Comparison of ENCODE assay signal across 8 cellular contexts in genomic region chr5:56814963-56815656, GRCh38. TPM values are rescaled to one million over a fixed set of nuclear protein-coding genes. Genes with fewer than 3 reads are reported as not detected.
DNase-seq lines count a peak whose midpoint lies in the region; ATAC-seq and TF ChIP-seq lines count a peak whose summit lies in the region.

TSS of gene MAP3K1 (plus strand) at chr5:56815549. CDS start at chr5:56815574, 25 bp downstream.

- CTCF ChIA-PET in AG04450 (lab: Charles Lee) = no interaction called here

- H3K27me3 ChIP-seq in AG04450 (ENCODE audit: control insufficient read depth, insufficient read depth, low read length) (peaks cover 2% of the 10 kb centered on the region), right lobe of liver (no peaks in the 10 kb centered on the region)

- WGBS in right lobe of liver (ENCODE audit: insufficient coverage, low coverage, low lambda C conversion rate, missing lambda C conversion rate) = 1% methylated on average over 20 of the region's 87 CpGs

- no peaks in the 10 kb centered on the region for H3K36me3 ChIP-seq in right lobe of liver

- peak; percentile 60 for TF ChIP-seq POLR2A in right lobe of liver (IDR thresholded peaks at IDR 0.05)

- TF ChIP-seq CTCF in AG04450 (IDR thresholded peaks at IDR 0.05; ENCODE audit: low read depth, low read length) (no peak), right lobe of liver (IDR thresholded peaks at IDR 0.05) (peak in 1 of 4 donors; percentile 15)

- no peaks in the 10 kb centered on the region; the same call in 1 of the 2 replicates for H3K9me3 ChIP-seq in AG04450 (ENCODE audit: control insufficient read depth, insufficient read depth, low read length)
- H3K9me3 ChIP-seq in right lobe of liver = no peaks in the 10 kb centered on the region

- H3K4me3 ChIP-seq in AG04450 (ENCODE audit: low read depth, low read length) (peak within 1 kb of the TSS; percentile 76), right lobe of liver (peak within 1 kb of the TSS; percentile 54 to 81 (median 78))

- intact Hi-C loops in right lobe of liver (cut with DNase I) = no loop called here

- peaks cover 0 to 19% (median 5%) of the 10 kb centered on the region in 4 donors for H3K4me1 ChIP-seq in right lobe of liver

- DNase-seq in AG04450 (ENCODE audit: low read depth, low spot score) (no peak), NCI-H460 (ENCODE audit: extremely low read depth, low read depth) (peak; percentile 58), dermis microvascular lymphatic vessel endothelial cell (ENCODE audit: low read depth in 2 of 2) (peak; percentile 54 to 79), right lobe of liver (peak; percentile 92 to 95 (median 95))
- peak; percentile 74 to 76 for DNase-seq in activated CD4-positive, alpha-beta T cell treated with anti-CD3 and anti-CD28 coated beads, Interleukin-2, amount 50 U/mL, for 4 hours
- DNase-seq in stimulated activated CD4-positive, alpha-beta T cell treated with anti-CD3 and anti-CD28 coated beads, Interleukin-4, amount 100 ng/mL, for 24 hours = peak; percentile 74

- POLR2A ChIA-PET in AG04450 (lab: Yijun Ruan, JAX) = no interaction called here

- H3K27ac ChIP-seq in AG04450 (ENCODE audit: low read depth, low read length) = no peak within 1 kb of the TSS
- H3K27ac ChIP-seq in right lobe of liver = peak within 1 kb of the TSS; percentile 91 to 97 (median 95)

- ATAC-seq in GM18870 (IDR thresholded peaks at IDR 0.05; ENCODE audit: unreplicated experiment) (peak; percentile 39), HG03103 (IDR thresholded peaks at IDR 0.05; ENCODE audit: low read depth, unreplicated experiment) (peak; percentile 41), right lobe of liver (peak; percentile 76 to 94 (median 86))

RNA-seq across cellular contexts. Expression of gene MAP3K1, which starts in this region (rescaled TPM):
- polyA plus RNA-seq in AG04450 (2011; rRNA removed) = 5.4 and 7.7 TPM in 2 replicates
- 10.9 and 18.9 TPM in 2 replicates for polyA minus RNA-seq in AG04450 (2011; rRNA and poly(A)+ RNA removed)
- 5.1 and 5.6 TPM in 2 replicates for total RNA-seq in NCI-H460 (2014; rRNA removed; shearing (Covaris generic))
- polyA plus RNA-seq in NCI-H460 (2014; cell fraction: nucleus; rRNA removed) = 4.5 and 4.6 TPM in 2 replicates
- total RNA-seq in dermis microvascular lymphatic vessel endothelial cell = 35.2 and 69.5 TPM in 2 replicates
- 10 to 100 TPM in 1 of 6 experiments, 1 to 10 TPM in 5; 6.3 to 10.3 (median 8.3) TPM for total RNA-seq in right lobe of liver
